In genomic region chr17:10469459-10469858, GRCh38 we compare ENCODE assay signal across 4 cellular contexts. TPM values are rescaled to one million over a fixed set of nuclear protein-coding genes. Genes with fewer than 3 reads are reported as not detected.
"Had no signal": no experiment of that assay in that cellular context is flagged by ENCODE, and none has a peak within 500 bp of the region (broad histone marks: within the 10 kb centered on the region; RNA-seq: fewer than 3 reads in every experiment).

TSS of gene MYH4 (minus strand) at chr17:10469559. CDS start at chr17:10466745, 2,814 bp downstream.

- H3K4me3 ChIP-seq: GM12878 had no signal

- DNase-seq: GDM1, GF-D8 had no signal

RNA-seq across cellular contexts. Expression of gene MYH4, which starts in this region (rescaled TPM):
- total RNA-seq: G401, GM12878 had no signal
- polyA plus RNA-seq: GM12878 had no signal
